Comparison of ENCODE assay signal across 20 cellular contexts in genomic region chr12:43884683-43885410, GRCh38. TPM values are rescaled to one million over a fixed set of nuclear protein-coding genes. Genes with fewer than 3 reads are reported as not detected.
DNase-seq lines count a peak whose midpoint lies in the region; ATAC-seq and TF ChIP-seq lines count a peak whose summit lies in the region.
"Had no signal": no experiment of that assay in that cellular context is flagged by ENCODE, and none has a peak within 500 bp of the region (broad histone marks: within the 10 kb centered on the region; RNA-seq: fewer than 3 reads in every experiment).

No MANE protein-coding gene starts in this region.

- no peak overlapping the region for H3T11ph ChIP-seq in H9 (ENCODE audit: low read length)

- H3K56ac ChIP-seq in H9 (ENCODE audit: insufficient read length, low read depth, low read length): no peak overlapping the region

- H3K27ac ChIP-seq in H9 (ENCODE audit: insufficient read length, low read depth, low read length): no peak overlapping the region
- H3K27ac ChIP-seq in angular gyrus (ENCODE audit: low read depth, low read length): peak overlapping the region; percentile 30
- peak overlapping the region; percentile 3 to 30 for H3K27ac ChIP-seq in prostate gland
- no peak overlapping the region for H3K27ac ChIP-seq in gastrocnemius medialis
- H3K27ac ChIP-seq in trophoblast cell (ENCODE audit: low read depth, low read length): no peak overlapping the region
- H3K27ac ChIP-seq: HL-60, lower lobe of right lung, RWPE1 had no signal

- H3K23ac ChIP-seq in H9 (ENCODE audit: insufficient read length, low read depth, low read length) (no peak overlapping the region), trophoblast cell (ENCODE audit: low read length) (no peak overlapping the region)

- no peak overlapping the region for H2BK120ac ChIP-seq in H9 (ENCODE audit: low read depth, low read length, poor library complexity, severe bottlenecking)
- no peak overlapping the region for H2BK120ac ChIP-seq in trophoblast cell (ENCODE audit: insufficient read depth, low read length, poor library complexity)

- DNase-seq in H9 (no peak), left cardiac atrium (no peak), prostate gland (ENCODE audit: low spot score) (peak; percentile 10), SKM-1 treated with dmso at 0.1 percent for 144 hours (lab: John Stamatoyannopoulos, UW; ENCODE audit: unreplicated experiment) (no peak), gastrocnemius medialis (no peak), trophoblast cell (no peak)
- DNase-seq: activated CD4-positive, alpha-beta T cell treated with anti-CD3 and anti-CD28 coated beads for 4 hours; DND-41; KG1; lower lobe of right lung; NCI-H1436; NCI-H526; stimulated activated CD4-positive, alpha-beta T cell treated with anti-CD3 and anti-CD28 coated beads, Interleukin-12 subunit alpha, Interleukin-12 subunit beta, amount 100 ng/mL, for 4 hours; T-helper 9 cell had no signal

- H4K8ac ChIP-seq in H9 (replicated peaks; ENCODE audit: insufficient read length, low read depth, low read length): no peak overlapping the region
- H4K8ac ChIP-seq in trophoblast cell (ENCODE audit: low read depth, low read length): no peak overlapping the region

- no peak for TF ChIP-seq CTCF in H9 (conservative IDR thresholded peaks at IDR 0.05)
- TF ChIP-seq CTCF in prostate gland (IDR thresholded peaks at IDR 0.05): no peak
- TF ChIP-seq CTCF in gastrocnemius medialis (IDR thresholded peaks at IDR 0.05 in 4 of 5, conservative IDR thresholded peaks at IDR 0.05 in 1 of 5): no peak

- H2AK5ac ChIP-seq in H9 (ENCODE audit: insufficient read length, low read length) (no peak overlapping the region), trophoblast cell (ENCODE audit: low read length) (no peak overlapping the region)

- no peak overlapping the region for H3K9ac ChIP-seq in H9 (ENCODE audit: extremely low read depth, insufficient read length, low read length)
- H3K9ac ChIP-seq in trophoblast cell (ENCODE audit: low read length): no peak overlapping the region

- no peaks in the 10 kb centered on the region for H3K9me3 Mint-ChIP-seq in H9
- H3K9me3 Mint-ChIP-seq: central memory CD8-positive, alpha-beta T cell had no signal

- no peak for TF ChIP-seq POLR2A in prostate gland (IDR thresholded peaks at IDR 0.05)
- no peak for TF ChIP-seq POLR2A in gastrocnemius medialis (IDR thresholded peaks at IDR 0.05)

- H3K27me3 Mint-ChIP-seq in H9 (ENCODE audit: low read depth): no peaks in the 10 kb centered on the region
- H3K27me3 Mint-ChIP-seq: activated naive CD8-positive, alpha-beta T cell; central memory CD8-positive, alpha-beta T cell had no signal

- peak overlapping the region in 1 of 3 experiments; percentile 53; a peak in 2 of 7 replicates for H3K27ac Mint-ChIP-seq in H9
- H3K27ac Mint-ChIP-seq: activated naive CD8-positive, alpha-beta T cell had no signal

- no peaks in the 10 kb centered on the region for H3K36me3 ChIP-seq in prostate gland
- no peaks in the 10 kb centered on the region for H3K36me3 ChIP-seq in gastrocnemius medialis
- H3K36me3 ChIP-seq in trophoblast cell (ENCODE audit: control insufficient read depth in 1 of 2, insufficient read depth in 2 of 2, low read length in 2 of 2): no peaks in the 10 kb centered on the region
- H3K36me3 ChIP-seq: lower lobe of right lung had no signal

- no peaks in the 10 kb centered on the region for H3K36me3 Mint-ChIP-seq in H9 (ENCODE audit: insufficient read depth in 1 of 3, low read depth in 3 of 3)

- H3K27me3 ChIP-seq in H9 (ENCODE audit: insufficient read depth, low read length) (no peaks in the 10 kb centered on the region), prostate gland (replicated peaks; ENCODE audit: insufficient read depth) (no peaks in the 10 kb centered on the region), gastrocnemius medialis (no peaks in the 10 kb centered on the region), trophoblast cell (ENCODE audit: insufficient read depth, low read length) (no peaks in the 10 kb centered on the region)

- no peak overlapping the region for H3K4me3 Mint-ChIP-seq in H9
- H3K4me3 Mint-ChIP-seq: activated naive CD8-positive, alpha-beta T cell; central memory CD8-positive, alpha-beta T cell had no signal

- H3K4me1 Mint-ChIP-seq in H9: peaks cover 0 to 5% of the 10 kb centered on the region in 2 experiments; a peak in 2 of 4 replicates
- H3K4me1 Mint-ChIP-seq: central memory CD8-positive, alpha-beta T cell had no signal

- H4K91ac ChIP-seq in H9 (ENCODE audit: insufficient read length, low read depth, low read length) (no peak overlapping the region), trophoblast cell (ENCODE audit: low read depth, low read length) (no peak overlapping the region)

- H2BK12ac ChIP-seq in H9 (ENCODE audit: insufficient read length, low read depth, low read length) (no peak overlapping the region), trophoblast cell (ENCODE audit: low read length) (no peak overlapping the region)

- H3K79me2 ChIP-seq in H9 (ENCODE audit: insufficient read depth, low read length) (no peaks in the 10 kb centered on the region), trophoblast cell (ENCODE audit: control insufficient read depth, insufficient read depth, low read length, poor library complexity) (no peaks in the 10 kb centered on the region)

- intact Hi-C loops in left cardiac atrium (cut with DNase I): loop anchor here in 1 of 2 donors (5.0 kb wide), 2 partner anchors 78 to 108 kb away; partner anchors contain the start of gene TWF1
- intact Hi-C loops in prostate gland (cut with DNase I): loop anchor here (5.0 to 10.0 kb wide), 2 partner anchors 78 to 120 kb away; partner anchors contain the start of gene TWF1
- intact Hi-C loops in gastrocnemius medialis (cut with DNase I; ENCODE audit: low total_unique reads): loop anchor here (10.0 kb wide), 1 partner anchor 440 kb away; no protein-coding TSS in a partner anchor

- no peak overlapping the region for H2BK20ac ChIP-seq in H9 (ENCODE audit: low read depth, low read length, poor library complexity, severe bottlenecking)

- H4K12ac ChIP-seq in trophoblast cell (ENCODE audit: low read depth, low read length): no peak overlapping the region

- H3K79me1 ChIP-seq in H9 (ENCODE audit: insufficient read depth, low read depth, low read length, poor library complexity, severe bottlenecking) (no peaks in the 10 kb centered on the region), trophoblast cell (ENCODE audit: low read length) (no peaks in the 10 kb centered on the region)

- H3K18ac ChIP-seq in H9 (ENCODE audit: insufficient read length, low read depth, low read length) (no peak overlapping the region), trophoblast cell (ENCODE audit: low read length) (no peak overlapping the region)

- H4K5ac ChIP-seq in H9 (ENCODE audit: insufficient read length, low read depth, low read length): no peak overlapping the region

- H3K14ac ChIP-seq in H9 (ENCODE audit: insufficient read depth, low read length) (no peak overlapping the region), trophoblast cell (ENCODE audit: low read length) (no peak overlapping the region)

- no peak overlapping the region for H2BK15ac ChIP-seq in H9 (ENCODE audit: low read depth, low read length)

- ATAC-seq in left cardiac atrium: peak; percentile 83 to 91
- ATAC-seq in gastrocnemius medialis: no peak
- ATAC-seq in HG02588 (IDR thresholded peaks at IDR 0.05; ENCODE audit: unreplicated experiment): no peak
- ATAC-seq: lower lobe of right lung had no signal

- in situ Hi-C loops in gastrocnemius medialis (cut with MboI; ENCODE audit: low sequenced_read_pairs in 4 of 4): loop anchor here in 1 of 4 donors (10.0 to 25.0 kb wide), 3 partner anchors 80 to 423 kb away; partner anchors contain the start of gene TWF1

- H4K20me1 ChIP-seq in H9 (ENCODE audit: control insufficient read depth, insufficient read depth, insufficient read length): no peaks in the 10 kb centered on the region

- no CpG with 5 or more reads among the region's 8 CpGs for WGBS in H9 (ENCODE audit: extremely low coverage, insufficient read length, low lambda C conversion rate)
- WGBS in prostate gland: 52% methylated on average over 8 of the region's 8 CpGs
- WGBS in trophoblast cell (ENCODE audit: extremely low coverage, insufficient coverage, insufficient read length): no CpG with 5 or more reads among the region's 8 CpGs

- H3K9me3 ChIP-seq in H9 (ENCODE audit: control insufficient read depth, low read depth, low read length): no peaks in the 10 kb centered on the region
- H3K9me3 ChIP-seq in prostate gland: no peaks in the 10 kb centered on the region
- no peaks in the 10 kb centered on the region for H3K9me3 ChIP-seq in gastrocnemius medialis
- H3K9me3 ChIP-seq in trophoblast cell (ENCODE audit: insufficient read depth, low read depth, low read length): no peaks in the 10 kb centered on the region
- H3K9me3 ChIP-seq: lower lobe of right lung had no signal

- H3K4me2 ChIP-seq in H9 (ENCODE audit: insufficient read depth, insufficient read length, low read length): no peak overlapping the region
- no peak overlapping the region for H3K4me2 ChIP-seq in trophoblast cell (ENCODE audit: low read length)

- no peak overlapping the region for H2BK5ac ChIP-seq in H9 (ENCODE audit: insufficient read length, low read length)
- no peak overlapping the region for H2BK5ac ChIP-seq in trophoblast cell (ENCODE audit: low read depth, low read length, poor library complexity)

- H3K4me1 ChIP-seq in H9 (ENCODE audit: insufficient read depth, low read length): no peaks in the 10 kb centered on the region
- peaks cover 8% of the 10 kb centered on the region for H3K4me1 ChIP-seq in prostate gland (replicated peaks)
- H3K4me1 ChIP-seq in gastrocnemius medialis: peaks cover 20 to 27% of the 10 kb centered on the region in 2 donors
- H3K4me1 ChIP-seq in trophoblast cell (ENCODE audit: control insufficient read depth in 1 of 2, insufficient read depth in 2 of 2, low read length in 2 of 2): peaks cover 0 to 4% of the 10 kb centered on the region in 2 experiments
- H3K4me1 ChIP-seq: lower lobe of right lung had no signal

- H3K23me2 ChIP-seq in H9 (ENCODE audit: insufficient read length, low read depth, low read length, poor library complexity, severe bottlenecking): no peaks in the 10 kb centered on the region

- H3K4ac ChIP-seq in H9 (ENCODE audit: low read depth, low read length) (no peak overlapping the region), trophoblast cell (ENCODE audit: low read depth, low read length) (no peak overlapping the region)

- H3K4me3 ChIP-seq in prostate gland: no peak overlapping the region
- H3K4me3 ChIP-seq in gastrocnemius medialis: no peak overlapping the region
- no peak overlapping the region for H3K4me3 ChIP-seq in trophoblast cell (ENCODE audit: low read depth, low read length)
- H3K4me3 ChIP-seq: lower lobe of right lung had no signal

- peak overlapping the region; percentile 65 for H2AFZ ChIP-seq in H9 (ENCODE audit: low read length)
- H2AFZ ChIP-seq in trophoblast cell (ENCODE audit: insufficient read depth, low read length, poor library complexity): no peak overlapping the region

RNA-seq across cellular contexts. Expression of gene TMEM117, which starts 49.0 kb away (rescaled TPM):
- total RNA-seq in H9 (2021): 1.3 and 1.7 TPM in 2 replicates
- total RNA-seq in left cardiac atrium: 1 to 10 TPM; 7.3 to 9.8 TPM
- 10 to 100 TPM; 15.5 to 26.5 TPM for total RNA-seq in prostate gland
- 10 to 100 TPM in 1 of 4 donors, 1 to 10 TPM in 3; 3.5 to 19.4 (median 6.1) TPM for total RNA-seq in gastrocnemius medialis
- polyA plus RNA-seq in trophoblast cell (2013): 5.0 and 5.5 TPM in 2 replicates

Comparison
In these comparisons a context has a peak if more than half of its experiments do, and no peak if none do; other contexts are left out.
1. H3K27ac ChIP-seq: peak in angular gyrus (single experiment) and prostate gland (2 of 2); none in H9 (single experiment), gastrocnemius medialis (0 of 4) and trophoblast cell (single experiment).
2. ATAC-seq: peak in left cardiac atrium (2 of 2); none in gastrocnemius medialis (0 of 2) and HG02588 (single experiment).